ENCODE assay signal across 10 cellular contexts in genomic region chr5:6704361-6704851, GRCh38. TPM values are rescaled to one million over a fixed set of nuclear protein-coding genes. Genes with fewer than 3 reads are reported as not detected.
A peak's percentile ranks its signal among the peaks of the same experiment; 100 is the strongest.
DNase-seq lines count a peak whose midpoint lies in the region; ATAC-seq and TF ChIP-seq lines count a peak whose summit lies in the region.
"Had no signal": no experiment of that assay in that cellular context is flagged by ENCODE, and none has a peak within 500 bp of the region (broad histone marks: within the 10 kb centered on the region; RNA-seq: fewer than 3 reads in every experiment).

No MANE protein-coding gene starts in this region.

- H3K9me3 ChIP-seq in PC-9 (ENCODE audit: insufficient read depth, low read depth) (no peaks in the 10 kb centered on the region), esophagus (ENCODE audit: control insufficient read depth in 2 of 2, insufficient read depth in 1 of 2, low read depth in 1 of 2, low read length in 1 of 2) (no peaks in the 10 kb centered on the region)

- CTCF ChIA-PET in PC-9 (lab: Charles Lee): no interaction called here
- CTCF ChIA-PET in activated CD8-positive, alpha-beta memory T cell treated with anti-CD3 and anti-CD28 coated beads, Interleukin-2, amount 10 ng/mL, durations not matched to agents 7 days and 5 days (lab: Charles Lee): no interaction called here

- H3K27ac Mint-ChIP-seq in nephron progenitor cell: peak overlapping the region; percentile 19
- H3K27ac Mint-ChIP-seq in activated CD8-positive, alpha-beta memory T cell treated with anti-CD3 and anti-CD28 coated beads, Interleukin-2, amount 10 ng/mL, durations not matched to agents 7 days and 5 days: no peak overlapping the region

- H3K36me3 ChIP-seq in PC-9 (ENCODE audit: low read depth) (no peaks in the 10 kb centered on the region), esophagus (ENCODE audit: control insufficient read depth in 2 of 2, insufficient read depth in 2 of 2, low read length in 1 of 2) (no peaks in the 10 kb centered on the region)

- H3K4me3 ChIP-seq in PC-9 (no peak overlapping the region; the same call in 1 of the 2 replicates), esophagus (ENCODE audit: low read depth in 1 of 2, low read length in 2 of 2) (no peak overlapping the region)
- H3K4me3 ChIP-seq: dorsolateral prefrontal cortex, K562 had no signal

- no peaks in the 10 kb centered on the region for H3K36me3 Mint-ChIP-seq in nephron progenitor cell (ENCODE audit: low read depth)
- H3K36me3 Mint-ChIP-seq in activated CD8-positive, alpha-beta memory T cell treated with anti-CD3 and anti-CD28 coated beads, Interleukin-2, amount 10 ng/mL, durations not matched to agents 7 days and 5 days: no peaks in the 10 kb centered on the region

- peaks cover 12% of the 10 kb centered on the region for H3F3A ChIP-seq in PC-9 (ENCODE audit: insufficient read depth, low read depth)

- H3K4me2 ChIP-seq in PC-9: peak overlapping the region; percentile 53

- TF ChIP-seq CTCF in PC-9 (conservative IDR thresholded peaks at IDR 0.05) (no peak), nephron progenitor cell (IDR thresholded peaks at IDR 0.05) (no peak)

- no peaks in the 10 kb centered on the region for H4K20me1 ChIP-seq in PC-9 (ENCODE audit: insufficient read depth)

- H3K27me3 ChIP-seq in PC-9 (ENCODE audit: insufficient read depth, low read depth) (no peaks in the 10 kb centered on the region), esophagus (ENCODE audit: control insufficient read depth in 1 of 2, insufficient read depth in 2 of 2, low read length in 2 of 2) (no peaks in the 10 kb centered on the region)

- H3K79me2 ChIP-seq in PC-9 (ENCODE audit: low read depth): no peaks in the 10 kb centered on the region

- 29 to 51% methylated on average over 11 of the region's 11 CpGs for WGBS in esophagus, 2 donors

- H3K4me1 Mint-ChIP-seq in nephron progenitor cell: peaks cover 5% of the 10 kb centered on the region
- peaks cover 11% of the 10 kb centered on the region for H3K4me1 Mint-ChIP-seq in activated CD8-positive, alpha-beta memory T cell treated with anti-CD3 and anti-CD28 coated beads, Interleukin-2, amount 10 ng/mL, durations not matched to agents 7 days and 5 days

- intact Hi-C loops in PC-9 (cut with micrococcal nuclease; ENCODE audit: unreplicated experiment): no loop called here

- no peak overlapping the region for H3K4me3 Mint-ChIP-seq in nephron progenitor cell
- no peak overlapping the region for H3K4me3 Mint-ChIP-seq in activated CD8-positive, alpha-beta memory T cell treated with anti-CD3 and anti-CD28 coated beads, Interleukin-2, amount 10 ng/mL, durations not matched to agents 7 days and 5 days

- POLR2A ChIA-PET in PC-9 (lab: Charles Lee; ENCODE audit: unreplicated experiment): no interaction called here

- H3K9me3 Mint-ChIP-seq in nephron progenitor cell: no peaks in the 10 kb centered on the region
- H3K9me3 Mint-ChIP-seq in activated CD8-positive, alpha-beta memory T cell treated with anti-CD3 and anti-CD28 coated beads, Interleukin-2, amount 10 ng/mL, durations not matched to agents 7 days and 5 days (ENCODE audit: low read depth): no peaks in the 10 kb centered on the region

- H3K27ac ChIP-seq in PC-9: peak overlapping the region; percentile 46
- H3K27ac ChIP-seq in esophagus (ENCODE audit: low read depth in 2 of 2, low read length in 1 of 2): peak overlapping the region; percentile 65 to 83
- H3K27ac ChIP-seq: dorsolateral prefrontal cortex had no signal

- DNase-seq in AG08396 (ENCODE audit: low spot score) (peak; percentile 85), PC-9 (peak; percentile 52 to 78), nephron progenitor cell (no peak), GM19240 (ENCODE audit: insufficient read length, low spot score) (no peak)
- DNase-seq in activated CD8-positive, alpha-beta memory T cell treated with anti-CD3 and anti-CD28 coated beads, Interleukin-2, amount 10 ng/mL, durations not matched to agents 7 days and 5 days: no peak
- DNase-seq in activated T-cell treated with anti-CD3 and anti-CD28 coated beads, Interleukin-2, amount 50 U/mL, for 48 hours: no peak

- peaks cover 19% of the 10 kb centered on the region for H3K27me3 Mint-ChIP-seq in nephron progenitor cell (ENCODE audit: low read depth, poor library complexity)
- peaks cover 19% of the 10 kb centered on the region for H3K27me3 Mint-ChIP-seq in activated CD8-positive, alpha-beta memory T cell treated with anti-CD3 and anti-CD28 coated beads, Interleukin-2, amount 10 ng/mL, durations not matched to agents 7 days and 5 days

- H2AFZ ChIP-seq in PC-9: 0 out of 2 replicates have a peak overlapping the region, but pooled peaks have one; percentile 11

- H3K4me1 ChIP-seq in PC-9 (replicated peaks; ENCODE audit: insufficient read depth): peaks cover 26% of the 10 kb centered on the region
- H3K4me1 ChIP-seq in esophagus (ENCODE audit: control insufficient read depth in 2 of 2, insufficient read depth in 2 of 2, low read length in 1 of 2): peaks cover 0 to 10% of the 10 kb centered on the region in 2 donors

- no TSS peak for BruUV-seq in PC-9 (replicated peaks; lab: Mats Ljungman, UMichigan)

- H3K9me2 ChIP-seq in PC-9 (ENCODE audit: insufficient read depth): no peaks in the 10 kb centered on the region

- no peak for ATAC-seq in activated CD8-positive, alpha-beta memory T cell treated with anti-CD3 and anti-CD28 coated beads, Interleukin-2, amount 10 ng/mL, durations not matched to agents 7 days and 5 days
- ATAC-seq in GM18511 (IDR thresholded peaks at IDR 0.05; ENCODE audit: unreplicated experiment): no peak
- ATAC-seq: K562 had no signal

RNA-seq across cellular contexts. Expression of gene TENT4A, which starts 8.8 kb away (rescaled TPM):
- total RNA-seq in PC-9 (2021): 72.8 and 84.8 TPM in 2 replicates
- 1 to 10 TPM; 7.9 to 8.9 TPM for polyA plus RNA-seq in esophagus
- 10 to 100 TPM; 37.4 to 55.3 TPM for total RNA-seq in activated CD8-positive, alpha-beta memory T cell treated with anti-CD3 and anti-CD28 coated beads, Interleukin-2, amount 10 ng/mL, durations not matched to agents 7 days and 5 days

Comparison
In these comparisons a context has a peak if more than half of its experiments do, and no peak if none do; other contexts are left out.
1. DNase-seq: peak in AG08396 (single experiment) and PC-9 (2 of 2); none in nephron progenitor cell (single experiment), activated CD8-positive, alpha-beta memory T cell treated with anti-CD3 and anti-CD28 coated beads, Interleukin-2, amount 10 ng/mL, durations not matched to agents 7 days and 5 days (single experiment), activated T-cell treated with anti-CD3 and anti-CD28 coated beads, Interleukin-2, amount 50 U/mL, for 48 hours (0 of 2) and GM19240 (single experiment).